ENCODE assay signal across 2 cellular contexts in genomic region chr9:8762676-8763075, GRCh38.
TF ChIP-seq lines count a peak whose summit lies in the region.

No MANE protein-coding gene starts in this region.

TF ChIP-seq in HepG2, 621 proteins besides CTCF, POLR2A, EP300 and RAD21:
- TF ChIP-seq KDM6A (CRISPR knock-in tag; IDR thresholded peaks at IDR 0.05; ENCODE audit: low read depth): no peak

TF ChIP-seq in SK-N-SH treated with all-trans-retinoic acid at 6 μM for 48 hours, 23 proteins besides CTCF, POLR2A, EP300 and RAD21:
- TF ChIP-seq ZFP30 (CRISPR knock-in tag; IDR thresholded peaks at IDR 0.05) (no peak), SNAI2 (CRISPR knock-in tag; IDR thresholded peaks at IDR 0.05) (no peak), ZNF8 (CRISPR knock-in tag; IDR thresholded peaks at IDR 0.05) (no peak), CREB5 (CRISPR knock-in tag; IDR thresholded peaks at IDR 0.05; ENCODE audit: low read depth) (no peak), ZC3H10 (CRISPR knock-in tag; IDR thresholded peaks at IDR 0.05) (no peak), BACH2 (CRISPR knock-in tag; IDR thresholded peaks at IDR 0.05; ENCODE audit: borderline replicate concordance) (no peak), CSDC2 (CRISPR knock-in tag; IDR thresholded peaks at IDR 0.05) (no peak), ZFP3 (CRISPR knock-in tag; IDR thresholded peaks at IDR 0.05) (no peak), ESRRG (CRISPR knock-in tag; IDR thresholded peaks at IDR 0.05) (no peak), OSR1 (CRISPR knock-in tag; IDR thresholded peaks at IDR 0.05) (no peak), ARNTL (CRISPR knock-in tag; IDR thresholded peaks at IDR 0.05; ENCODE audit: borderline replicate concordance, low read depth) (no peak), PATZ1 (CRISPR knock-in tag; IDR thresholded peaks at IDR 0.05; ENCODE audit: borderline replicate concordance) (no peak), GLIS3 (CRISPR knock-in tag; IDR thresholded peaks at IDR 0.05) (no peak), ZNF70 (CRISPR knock-in tag; IDR thresholded peaks at IDR 0.05) (no peak), TOX (CRISPR knock-in tag; IDR thresholded peaks at IDR 0.05; ENCODE audit: borderline replicate concordance) (no peak), POU6F1 (CRISPR knock-in tag; IDR thresholded peaks at IDR 0.05; ENCODE audit: borderline replicate concordance, low read depth) (no peak), RARB (CRISPR knock-in tag; IDR thresholded peaks at IDR 0.05) (no peak)
